Comparison of ENCODE assay signal across 17 cellular contexts in genomic region chr1:212594640-212595039, GRCh38.
"Had no signal": no experiment of that assay in that cellular context is flagged by ENCODE, and none has a peak within 500 bp of the region (broad histone marks: within the 10 kb centered on the region; RNA-seq: fewer than 3 reads in every experiment).

No MANE protein-coding gene starts in this region.

- ATAC-seq: activated CD8-positive, alpha-beta memory T cell treated with anti-CD3 and anti-CD28 coated beads, Interleukin-2, amount 10 ng/mL, durations not matched to agents 7 days and 5 days; left colon had no signal

- H3K4me3 ChIP-seq: adrenal gland, cardiac muscle cell, hepatocyte, lung, tibial nerve, vagina had no signal

- H3K27ac ChIP-seq: adrenal gland, cardiac muscle cell, tibial nerve, vagina had no signal

- H3K4me1 ChIP-seq: vagina had no signal

- H3K9me3 ChIP-seq: adrenal gland, tibial nerve, vagina had no signal

- H3K36me3 ChIP-seq: adrenal gland, cardiac muscle cell, tibial nerve, vagina had no signal

- H3K9me3 Mint-ChIP-seq: activated CD4-positive, alpha-beta memory T cell treated with anti-CD3 and anti-CD28 coated beads, Interleukin-2, amount 10 ng/mL, durations not matched to agents 7 days and 5 days; neural crest cell; stimulated activated naive CD8-positive, alpha-beta T cell treated with anti-CD3 and anti-CD28 coated beads, Interleukin-15, Interleukin-2, amounts not matched to agents 100 ng/mL and 50 ng/mL, for 24 hours; T-helper 2 cell treated with Interferon-gamma antibody and Interleukin-4, amounts not matched to agents 5 μg/mL and 100 μg/mL, for 36 hours had no signal

- DNase-seq: activated CD4-positive, alpha-beta memory T cell treated with anti-CD3 and anti-CD28 coated beads, Interleukin-2, amount 10 ng/mL, durations not matched to agents 7 days and 5 days; activated CD4-positive, alpha-beta T cell treated with anti-CD3 and anti-CD28 coated beads for 4 hours; activated naive CD4-positive, alpha-beta T cell treated with anti-CD3 and anti-CD28 coated beads, Interleukin-2, amount 50 U/mL, for 16 hours; adrenal gland; foreskin fibroblast; left colon; stimulated activated CD4-positive, alpha-beta T cell treated with anti-CD3 and anti-CD28 coated beads, Interleukin-2, amount 100 ng/mL, for 24 hours had no signal

- H3K4me3 Mint-ChIP-seq: activated CD4-positive, alpha-beta memory T cell treated with anti-CD3 and anti-CD28 coated beads, Interleukin-2, amount 10 ng/mL, durations not matched to agents 7 days and 5 days; activated CD8-positive, alpha-beta memory T cell treated with anti-CD3 and anti-CD28 coated beads, Interleukin-2, amount 10 ng/mL, durations not matched to agents 7 days and 5 days; neural crest cell; stimulated activated naive CD8-positive, alpha-beta T cell treated with anti-CD3 and anti-CD28 coated beads, Interleukin-15, Interleukin-2, amounts not matched to agents 100 ng/mL and 50 ng/mL, for 24 hours had no signal

- H3K27ac Mint-ChIP-seq: progenitor cell of endocrine pancreas had no signal

- H3K27me3 ChIP-seq: hepatocyte, tibial nerve, vagina had no signal
